ENCODE assay signal across 1 cellular context in the genomic region with DNA sequence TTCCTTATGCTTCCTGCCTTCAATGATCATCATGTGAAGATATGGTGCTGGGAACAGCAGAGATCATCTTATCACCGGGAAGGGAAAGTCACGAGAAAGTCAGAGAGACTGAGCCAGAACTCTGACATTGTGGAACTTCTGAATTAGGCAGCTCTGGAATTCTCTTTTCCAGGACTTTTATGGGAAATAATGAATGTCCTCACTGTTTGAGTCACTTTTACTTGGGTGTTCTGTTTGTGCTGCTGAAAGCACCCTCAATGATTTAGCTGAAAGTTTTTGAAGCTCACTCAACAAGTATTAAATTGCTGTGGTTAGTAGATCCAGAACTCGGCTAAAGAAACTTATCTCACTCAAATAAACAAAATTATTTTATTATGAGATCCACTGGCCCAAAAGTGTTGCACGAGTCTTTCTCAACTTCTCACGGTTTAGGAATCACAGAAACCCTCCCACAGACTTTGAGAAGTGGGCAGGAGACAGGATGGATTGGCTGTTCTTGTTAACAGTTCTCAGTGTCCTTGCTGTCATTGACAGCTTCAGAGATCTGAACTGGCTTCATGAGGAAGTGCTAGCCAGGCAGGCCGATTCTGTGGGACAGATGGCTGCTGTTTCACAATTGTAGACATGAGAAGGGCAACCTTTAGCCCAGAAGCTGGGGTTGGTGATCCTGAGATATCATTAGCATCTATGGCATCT.
TF ChIP-seq lines count a peak whose summit lies in the region.

No MANE protein-coding gene starts in this region.

TF ChIP-seq in HepG2, 621 proteins besides CTCF, POLR2A, EP300 and RAD21 (continued from another document and continues in another):
- TF ChIP-seq MAZ (IDR thresholded peaks at IDR 0.05; ENCODE audit: borderline replicate concordance, low read depth, low read length) (no peak), MAZ (CRISPR knock-in tag; IDR thresholded peaks at IDR 0.05; ENCODE audit: low read depth) (no peak), SAP130 (CRISPR knock-in tag; IDR thresholded peaks at IDR 0.05; ENCODE audit: low read depth) (peak; percentile 71; the same call in 1 of the 2 replicates), RARA (CRISPR knock-in tag; IDR thresholded peaks at IDR 0.05) (peak; percentile 57), ZNF83 (CRISPR knock-in tag; IDR thresholded peaks at IDR 0.05; ENCODE audit: borderline replicate concordance) (no peak), ASH2L (IDR thresholded peaks at IDR 0.05; ENCODE audit: insufficient read length, low read depth, low read length) (peak; percentile 54), ZMYM3 (CRISPR knock-in tag; IDR thresholded peaks at IDR 0.05) (peak; percentile 42; the same call in 1 of the 2 replicates), PRDM4 (CRISPR knock-in tag; IDR thresholded peaks at IDR 0.05; ENCODE audit: borderline replicate concordance) (no peak), ATF7 (IDR thresholded peaks at IDR 0.05) (no peak), ATF7 (CRISPR knock-in tag; IDR thresholded peaks at IDR 0.05) (no peak), ZNF678 (CRISPR knock-in tag; IDR thresholded peaks at IDR 0.05) (no peak), BORCS8-MEF2B (CRISPR knock-in tag; IDR thresholded peaks at IDR 0.05) (no peak), ZBTB7A (CRISPR knock-in tag; IDR thresholded peaks at IDR 0.05) (no peak), DMAP1 (CRISPR knock-in tag; IDR thresholded peaks at IDR 0.05) (no peak), NFKB2 (CRISPR knock-in tag; IDR thresholded peaks at IDR 0.05; ENCODE audit: borderline replicate concordance) (no peak), PBX2 (CRISPR knock-in tag; IDR thresholded peaks at IDR 0.05) (no peak), ZFY (CRISPR knock-in tag; IDR thresholded peaks at IDR 0.05) (0 out of 2 replicates have a peak, but pooled peaks have one; percentile 30), ETV6 (CRISPR knock-in tag; conservative IDR thresholded peaks at IDR 0.05) (no peak), ZBTB20 (CRISPR knock-in tag; IDR thresholded peaks at IDR 0.05; ENCODE audit: borderline replicate concordance, low read depth) (no peak), ZBTB7B (CRISPR knock-in tag; IDR thresholded peaks at IDR 0.05) (0 out of 2 replicates have a peak, but pooled peaks have one; percentile 37), ZNF337 (CRISPR knock-in tag; IDR thresholded peaks at IDR 0.05; ENCODE audit: borderline replicate concordance, low read depth) (no peak), JDP2 (CRISPR knock-in tag; IDR thresholded peaks at IDR 0.05; ENCODE audit: borderline replicate concordance) (no peak), HNRNPK (IDR thresholded peaks at IDR 0.05; ENCODE audit: low read depth, low read length, poor library complexity, severe bottlenecking) (no peak), THAP11 (CRISPR knock-in tag; IDR thresholded peaks at IDR 0.05) (no peak), ZSCAN29 (CRISPR knock-in tag; conservative IDR thresholded peaks at IDR 0.05) (no peak), ZFYVE20 (CRISPR knock-in tag; IDR thresholded peaks at IDR 0.05; ENCODE audit: borderline replicate concordance, low read depth) (no peak), ATF6 (CRISPR knock-in tag; conservative IDR thresholded peaks at IDR 0.05) (no peak), ZNF564 (CRISPR knock-in tag; IDR thresholded peaks at IDR 0.05) (no peak), ISL2 (CRISPR knock-in tag; IDR thresholded peaks at IDR 0.05) (peak; percentile 48; the same call in 1 of the 2 replicates), ZNF784 (CRISPR knock-in tag; IDR thresholded peaks at IDR 0.05; ENCODE audit: borderline replicate concordance) (no peak), ZNF737 (CRISPR knock-in tag; IDR thresholded peaks at IDR 0.05; ENCODE audit: borderline replicate concordance) (no peak), HNF4A (CRISPR knock-in tag; IDR thresholded peaks at IDR 0.05) (peak; percentile 65), ETV5 (CRISPR knock-in tag; IDR thresholded peaks at IDR 0.05; ENCODE audit: borderline replicate concordance) (peak; percentile 40; the same call in 1 of the 2 replicates), MBD4 (IDR thresholded peaks at IDR 0.05; ENCODE audit: borderline replicate concordance, low read length) (no peak), RFX1 (IDR thresholded peaks at IDR 0.05) (no peak), GATA4 (IDR thresholded peaks at IDR 0.05; ENCODE audit: borderline replicate concordance, low read depth) (no peak), SNAI1 (CRISPR knock-in tag; IDR thresholded peaks at IDR 0.05; ENCODE audit: borderline replicate concordance) (no peak), DNMT1 (CRISPR knock-in tag; IDR thresholded peaks at IDR 0.05) (no peak)
- TF ChIP-seq, protein P1, sequence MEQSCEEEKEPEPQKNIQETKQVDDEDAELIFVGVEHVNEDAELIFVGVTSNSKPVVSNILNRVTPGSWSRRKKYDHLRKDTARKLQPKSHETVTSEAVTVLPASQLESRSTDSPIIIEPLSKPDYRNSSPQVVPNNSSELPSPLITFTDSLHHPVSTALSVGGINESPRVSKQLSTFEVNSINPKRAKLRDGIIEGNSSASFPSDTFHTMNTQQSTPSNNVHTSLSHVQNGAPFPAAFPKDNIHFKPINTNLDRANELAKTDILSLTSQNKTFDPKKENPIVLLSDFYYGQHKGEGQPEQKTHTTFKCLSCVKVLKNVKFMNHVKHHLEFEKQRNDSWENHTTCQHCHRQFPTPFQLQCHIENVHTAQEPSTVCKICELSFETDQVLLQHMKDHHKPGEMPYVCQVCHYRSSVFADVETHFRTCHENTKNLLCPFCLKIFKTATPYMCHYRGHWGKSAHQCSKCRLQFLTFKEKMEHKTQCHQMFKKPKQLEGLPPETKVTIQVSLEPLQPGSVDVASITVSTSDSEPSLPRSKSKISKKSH (CRISPR knock-in tag; IDR thresholded peaks at IDR 0.05; ENCODE audit: borderline replicate concordance) = no peak
- TF ChIP-seq, protein P2, sequence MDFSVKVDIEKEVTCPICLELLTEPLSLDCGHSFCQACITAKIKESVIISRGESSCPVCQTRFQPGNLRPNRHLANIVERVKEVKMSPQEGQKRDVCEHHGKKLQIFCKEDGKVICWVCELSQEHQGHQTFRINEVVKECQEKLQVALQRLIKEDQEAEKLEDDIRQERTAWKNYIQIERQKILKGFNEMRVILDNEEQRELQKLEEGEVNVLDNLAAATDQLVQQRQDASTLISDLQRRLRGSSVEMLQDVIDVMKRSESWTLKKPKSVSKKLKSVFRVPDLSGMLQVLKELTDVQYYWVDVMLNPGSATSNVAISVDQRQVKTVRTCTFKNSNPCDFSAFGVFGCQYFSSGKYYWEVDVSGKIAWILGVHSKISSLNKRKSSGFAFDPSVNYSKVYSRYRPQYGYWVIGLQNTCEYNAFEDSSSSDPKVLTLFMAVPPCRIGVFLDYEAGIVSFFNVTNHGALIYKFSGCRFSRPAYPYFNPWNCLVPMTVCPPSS (IDR thresholded peaks at IDR 0.05) = no peak
- TF ChIP-seq, protein P3, sequence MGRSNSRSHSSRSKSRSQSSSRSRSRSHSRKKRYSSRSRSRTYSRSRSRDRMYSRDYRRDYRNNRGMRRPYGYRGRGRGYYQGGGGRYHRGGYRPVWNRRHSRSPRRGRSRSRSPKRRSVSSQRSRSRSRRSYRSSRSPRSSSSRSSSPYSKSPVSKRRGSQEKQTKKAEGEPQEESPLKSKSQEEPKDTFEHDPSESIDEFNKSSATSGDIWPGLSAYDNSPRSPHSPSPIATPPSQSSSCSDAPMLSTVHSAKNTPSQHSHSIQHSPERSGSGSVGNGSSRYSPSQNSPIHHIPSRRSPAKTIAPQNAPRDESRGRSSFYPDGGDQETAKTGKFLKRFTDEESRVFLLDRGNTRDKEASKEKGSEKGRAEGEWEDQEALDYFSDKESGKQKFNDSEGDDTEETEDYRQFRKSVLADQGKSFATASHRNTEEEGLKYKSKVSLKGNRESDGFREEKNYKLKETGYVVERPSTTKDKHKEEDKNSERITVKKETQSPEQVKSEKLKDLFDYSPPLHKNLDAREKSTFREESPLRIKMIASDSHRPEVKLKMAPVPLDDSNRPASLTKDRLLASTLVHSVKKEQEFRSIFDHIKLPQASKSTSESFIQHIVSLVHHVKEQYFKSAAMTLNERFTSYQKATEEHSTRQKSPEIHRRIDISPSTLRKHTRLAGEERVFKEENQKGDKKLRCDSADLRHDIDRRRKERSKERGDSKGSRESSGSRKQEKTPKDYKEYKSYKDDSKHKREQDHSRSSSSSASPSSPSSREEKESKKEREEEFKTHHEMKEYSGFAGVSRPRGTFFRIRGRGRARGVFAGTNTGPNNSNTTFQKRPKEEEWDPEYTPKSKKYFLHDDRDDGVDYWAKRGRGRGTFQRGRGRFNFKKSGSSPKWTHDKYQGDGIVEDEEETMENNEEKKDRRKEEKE (IDR thresholded peaks at IDR 0.05) = no peak
- TF ChIP-seq, protein P4, sequence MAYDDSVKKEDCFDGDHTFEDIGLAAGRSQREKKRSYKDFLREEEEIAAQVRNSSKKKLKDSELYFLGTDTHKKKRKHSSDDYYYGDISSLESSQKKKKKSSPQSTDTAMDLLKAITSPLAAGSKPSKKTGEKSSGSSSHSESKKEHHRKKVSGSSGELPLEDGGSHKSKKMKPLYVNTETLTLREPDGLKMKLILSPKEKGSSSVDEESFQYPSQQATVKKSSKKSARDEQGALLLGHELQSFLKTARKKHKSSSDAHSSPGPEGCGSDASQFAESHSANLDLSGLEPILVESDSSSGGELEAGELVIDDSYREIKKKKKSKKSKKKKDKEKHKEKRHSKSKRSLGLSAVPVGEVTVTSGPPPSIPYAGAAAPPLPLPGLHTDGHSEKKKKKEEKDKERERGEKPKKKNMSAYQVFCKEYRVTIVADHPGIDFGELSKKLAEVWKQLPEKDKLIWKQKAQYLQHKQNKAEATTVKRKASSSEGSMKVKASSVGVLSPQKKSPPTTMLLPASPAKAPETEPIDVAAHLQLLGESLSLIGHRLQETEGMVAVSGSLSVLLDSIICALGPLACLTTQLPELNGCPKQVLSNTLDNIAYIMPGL (CRISPR knock-in tag; IDR thresholded peaks at IDR 0.05; ENCODE audit: borderline replicate concordance in 1 of 2, low read depth in 1 of 2) = no peak
- TF ChIP-seq, protein P5, sequence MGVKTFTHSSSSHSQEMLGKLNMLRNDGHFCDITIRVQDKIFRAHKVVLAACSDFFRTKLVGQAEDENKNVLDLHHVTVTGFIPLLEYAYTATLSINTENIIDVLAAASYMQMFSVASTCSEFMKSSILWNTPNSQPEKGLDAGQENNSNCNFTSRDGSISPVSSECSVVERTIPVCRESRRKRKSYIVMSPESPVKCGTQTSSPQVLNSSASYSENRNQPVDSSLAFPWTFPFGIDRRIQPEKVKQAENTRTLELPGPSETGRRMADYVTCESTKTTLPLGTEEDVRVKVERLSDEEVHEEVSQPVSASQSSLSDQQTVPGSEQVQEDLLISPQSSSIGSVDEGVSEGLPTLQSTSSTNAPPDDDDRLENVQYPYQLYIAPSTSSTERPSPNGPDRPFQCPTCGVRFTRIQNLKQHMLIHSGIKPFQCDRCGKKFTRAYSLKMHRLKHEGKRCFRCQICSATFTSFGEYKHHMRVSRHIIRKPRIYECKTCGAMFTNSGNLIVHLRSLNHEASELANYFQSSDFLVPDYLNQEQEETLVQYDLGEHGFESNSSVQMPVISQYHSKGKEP (CRISPR knock-in tag; IDR thresholded peaks at IDR 0.05) = no peak
